In the genomic region with DNA sequence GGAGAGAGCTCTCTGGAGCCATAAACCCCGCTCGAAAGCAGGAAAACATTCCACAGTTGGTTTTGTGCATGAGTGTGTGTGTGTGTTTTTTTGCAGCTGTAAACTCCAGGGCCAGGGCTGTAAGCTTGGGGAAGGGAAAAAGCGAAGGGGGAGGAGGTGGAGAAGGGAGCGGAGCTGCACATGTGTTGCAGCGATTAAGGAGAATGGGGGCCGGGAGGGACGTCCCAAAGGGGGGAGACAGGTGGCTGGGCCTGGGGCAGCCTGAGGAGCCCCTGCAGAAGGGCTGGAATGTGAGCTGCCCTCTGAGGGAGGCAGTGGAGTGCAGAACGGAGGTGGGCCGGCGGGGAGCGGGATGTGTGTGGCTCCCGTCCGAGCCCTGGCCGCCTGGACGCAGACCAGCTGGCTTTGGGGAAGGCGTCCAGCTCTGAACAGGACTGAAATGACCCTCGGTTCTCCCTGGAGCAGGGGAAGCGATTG, we compare ENCODE assay signal across 14 cellular contexts. TPM values are rescaled to one million over a fixed set of nuclear protein-coding genes. Genes with fewer than 3 reads are reported as not detected.
DNase-seq lines count a peak whose midpoint lies in the region; ATAC-seq and TF ChIP-seq lines count a peak whose summit lies in the region.
"Had no signal": no experiment of that assay in that cellular context is flagged by ENCODE, and none has a peak within 500 bp of the region (broad histone marks: within the 10 kb centered on the region; RNA-seq: fewer than 3 reads in every experiment).

No MANE protein-coding gene starts in this region.

- peak overlapping the region; percentile 67 for H3K27ac ChIP-seq in A673 (ENCODE audit: low read depth, low read length, poor library complexity, severe bottlenecking)
- H3K27ac ChIP-seq in SK-N-MC: peak overlapping the region; percentile 92
- H3K27ac ChIP-seq in neuronal stem cell (replicated peaks; ENCODE audit: low read length): no peak overlapping the region

- H3K4me2 ChIP-seq in neuronal stem cell (ENCODE audit: insufficient read depth, low read length, poor library complexity, severe bottlenecking): peak overlapping the region; percentile 13

- no CpG with 5 or more reads among the region's 18 CpGs for WGBS in neuronal stem cell (ENCODE audit: extremely low coverage in 2 of 2, insufficient read length in 2 of 2, insufficient replicate concordance in 1 of 2), 2 donors

- no peak overlapping the region for H3K4ac ChIP-seq in neuronal stem cell (ENCODE audit: low read length)

- no peak overlapping the region for H3K14ac ChIP-seq in neuronal stem cell (ENCODE audit: low read length)

- DNase-seq in A673 (ENCODE audit: low spot score) (no peak), SK-N-MC (ENCODE audit: low read depth, low spot score) (no peak), left cardiac atrium (no peak), neuronal stem cell (ENCODE audit: low spot score) (no peak), NCI-H1436 (lab: John Stamatoyannopoulos, UW) (no peak)
- no peak for DNase-seq in stimulated activated naive B cell treated with anti-CD40 and anti-IgM and Interleukin-4, amounts not matched to agents 10 μg/mL and 1 μg/mL and 100 μg/mL, for 72 hours
- DNase-seq: ACHN; activated naive CD8-positive, alpha-beta T cell treated with anti-CD3 and anti-CD28 coated beads, Interleukin-2, amount 10 ng/mL, durations not matched to agents 7 days and 5 days; cortex of kidney; naive thymus-derived CD4-positive, alpha-beta T cell; NCI-H1105 treated with DMSO at 0.1 percent for 48 hours; SHP77 had no signal

- H3K9me3 ChIP-seq in A673 (ENCODE audit: low read depth, low read length, poor library complexity, severe bottlenecking): no peaks in the 10 kb centered on the region
- H3K9me3 ChIP-seq in SK-N-MC (ENCODE audit: low read depth, low read length): no peaks in the 10 kb centered on the region
- H3K9me3 ChIP-seq in neuronal stem cell (replicated peaks in 1 of 2; ENCODE audit: control insufficient read depth in 2 of 2, insufficient read depth in 1 of 2, low read depth in 1 of 2, low read length in 2 of 2): no peaks in the 10 kb centered on the region

- peak; percentile 80 to 89 for ATAC-seq in left cardiac atrium
- ATAC-seq in stimulated activated naive B cell treated with anti-CD40 and anti-IgM and Interleukin-4, amounts not matched to agents 10 μg/mL and 1 μg/mL and 100 μg/mL, for 72 hours (replicated peaks): no peak
- no peak for ATAC-seq in GM19324 (IDR thresholded peaks at IDR 0.05; ENCODE audit: low FRiP score, unreplicated experiment)
- no peak for ATAC-seq in HG03135 (IDR thresholded peaks at IDR 0.05; ENCODE audit: unreplicated experiment)
- ATAC-seq: naive thymus-derived CD4-positive, alpha-beta T cell had no signal

- BruUV-seq in A673 (replicated peaks; lab: Mats Ljungman, UMichigan): no TSS peak

- H3K9ac ChIP-seq in SK-N-MC (ENCODE audit: insufficient read length) (peak overlapping the region; percentile 56), neuronal stem cell (ENCODE audit: low read depth, low read length, poor library complexity) (no peak overlapping the region)

- peaks cover 1 to 2% of the 10 kb centered on the region in 2 donors for H3K4me1 Mint-ChIP-seq in stimulated activated naive B cell treated with anti-CD40 and anti-IgM and Interleukin-4, amounts not matched to agents 10 μg/mL and 1 μg/mL and 100 μg/mL, for 72 hours
- H3K4me1 Mint-ChIP-seq: activated naive CD8-positive, alpha-beta T cell treated with anti-CD3 and anti-CD28 coated beads, Interleukin-2, amount 10 ng/mL, durations not matched to agents 7 days and 5 days had no signal

- no peak overlapping the region for H4K8ac ChIP-seq in neuronal stem cell (ENCODE audit: low read depth, low read length)

- H2AK5ac ChIP-seq in neuronal stem cell (ENCODE audit: low read depth, low read length): no peak overlapping the region

- H2AFZ ChIP-seq in neuronal stem cell (ENCODE audit: low read length): peak overlapping the region; percentile 85

- no peak overlapping the region for H3K4me3 ChIP-seq in A673 (ENCODE audit: low read depth, low read length, poor library complexity, severe bottlenecking)
- peak overlapping the region; percentile 73 for H3K4me3 ChIP-seq in SK-N-MC
- no peak overlapping the region for H3K4me3 ChIP-seq in neuronal stem cell (ENCODE audit: low read length in 2 of 2)

- no peak overlapping the region for H2BK120ac ChIP-seq in neuronal stem cell (ENCODE audit: low read depth, low read length)

- H3K4me1 ChIP-seq in A673 (ENCODE audit: insufficient read depth, low read length, poor library complexity, severe bottlenecking): peaks cover 19% of the 10 kb centered on the region
- peaks cover 24 to 31% of the 10 kb centered on the region in 2 donors for H3K4me1 ChIP-seq in neuronal stem cell (ENCODE audit: control insufficient read depth in 2 of 2, insufficient read depth in 1 of 2, low read depth in 1 of 2, low read length in 2 of 2)

- POLR2A ChIA-PET in A673 (lab: Charles Lee; ENCODE audit: low non-redundant PET): interaction anchor here (0.7 kb wide), 1 partner anchor 223 kb away, joined by 5 read pairs; no protein-coding TSS in a partner anchor

- H3K23ac ChIP-seq in neuronal stem cell (ENCODE audit: low read depth, low read length, poor library complexity): no peak overlapping the region

- H3K36me3 ChIP-seq in A673 (ENCODE audit: insufficient read depth, low read length, poor library complexity, severe bottlenecking) (no peaks in the 10 kb centered on the region), SK-N-MC (ENCODE audit: insufficient read depth, low read length) (no peaks in the 10 kb centered on the region), neuronal stem cell (replicated peaks in 1 of 2; ENCODE audit: control insufficient read depth in 2 of 2, insufficient read depth in 2 of 2, low read length in 2 of 2) (no peaks in the 10 kb centered on the region)

- H3K79me1 ChIP-seq in neuronal stem cell (ENCODE audit: low read depth, low read length): no peaks in the 10 kb centered on the region

- H3K9me3 Mint-ChIP-seq in stimulated activated naive B cell treated with anti-CD40 and anti-IgM and Interleukin-4, amounts not matched to agents 10 μg/mL and 1 μg/mL and 100 μg/mL, for 72 hours: no peaks in the 10 kb centered on the region
- H3K9me3 Mint-ChIP-seq: activated naive CD8-positive, alpha-beta T cell treated with anti-CD3 and anti-CD28 coated beads, Interleukin-2, amount 10 ng/mL, durations not matched to agents 7 days and 5 days had no signal

- intact Hi-C loops in A673 (cut with micrococcal nuclease; ENCODE audit: unreplicated experiment): no loop called here
- intact Hi-C loops in left cardiac atrium (cut with DNase I): no loop called here

- no peaks in the 10 kb centered on the region for H3K36me3 Mint-ChIP-seq in stimulated activated naive B cell treated with anti-CD40 and anti-IgM and Interleukin-4, amounts not matched to agents 10 μg/mL and 1 μg/mL and 100 μg/mL, for 72 hours
- H3K36me3 Mint-ChIP-seq: activated naive CD8-positive, alpha-beta T cell treated with anti-CD3 and anti-CD28 coated beads, Interleukin-2, amount 10 ng/mL, durations not matched to agents 7 days and 5 days; naive thymus-derived CD4-positive, alpha-beta T cell had no signal

- H2BK15ac ChIP-seq in neuronal stem cell (ENCODE audit: low read length): no peak overlapping the region

- H2BK5ac ChIP-seq in neuronal stem cell (ENCODE audit: low read length): no peak overlapping the region

- H2BK12ac ChIP-seq in neuronal stem cell (ENCODE audit: low read length): no peak overlapping the region

- no peak overlapping the region for H3K27ac Mint-ChIP-seq in stimulated activated naive B cell treated with anti-CD40 and anti-IgM and Interleukin-4, amounts not matched to agents 10 μg/mL and 1 μg/mL and 100 μg/mL, for 72 hours
- H3K27ac Mint-ChIP-seq: activated naive CD8-positive, alpha-beta T cell treated with anti-CD3 and anti-CD28 coated beads, Interleukin-2, amount 10 ng/mL, durations not matched to agents 7 days and 5 days had no signal

- H3K27me3 Mint-ChIP-seq in stimulated activated naive B cell treated with anti-CD40 and anti-IgM and Interleukin-4, amounts not matched to agents 10 μg/mL and 1 μg/mL and 100 μg/mL, for 72 hours: peaks cover 43 to 72% of the 10 kb centered on the region in 2 donors
- H3K27me3 Mint-ChIP-seq: activated naive CD8-positive, alpha-beta T cell treated with anti-CD3 and anti-CD28 coated beads, Interleukin-2, amount 10 ng/mL, durations not matched to agents 7 days and 5 days had no signal

- H4K91ac ChIP-seq in neuronal stem cell (ENCODE audit: low read depth, low read length, poor library complexity): no peak overlapping the region

- CTCF ChIA-PET in A673 (lab: Charles Lee): no interaction called here

- TF ChIP-seq CTCF in A673 (conservative IDR thresholded peaks at IDR 0.05; ENCODE audit: low read depth, low read length): no peak

- no peak overlapping the region for H3K4me3 Mint-ChIP-seq in stimulated activated naive B cell treated with anti-CD40 and anti-IgM and Interleukin-4, amounts not matched to agents 10 μg/mL and 1 μg/mL and 100 μg/mL, for 72 hours
- H3K4me3 Mint-ChIP-seq: activated naive CD8-positive, alpha-beta T cell treated with anti-CD3 and anti-CD28 coated beads, Interleukin-2, amount 10 ng/mL, durations not matched to agents 7 days and 5 days had no signal

- H3K27me3 ChIP-seq in A673 (replicated peaks; ENCODE audit: insufficient read depth, low read depth, low read length, poor library complexity) (no peaks in the 10 kb centered on the region), neuronal stem cell (ENCODE audit: control insufficient read depth in 3 of 3, insufficient read depth in 3 of 3, low read depth in 1 of 3, low read length in 3 of 3) (peaks cover 0 to 38% (median 2%) of the 10 kb centered on the region in 3 experiments)

- peak overlapping the region; percentile 78 for H3K18ac ChIP-seq in neuronal stem cell (ENCODE audit: low read length)

RNA-seq across cellular contexts. Expression of a gene that starts 2.7 kb away (rescaled TPM):
- total RNA-seq in A673 (2021): not detected in 2 replicates
- not detected for total RNA-seq in left cardiac atrium
- not detected for polyA plus RNA-seq in neuronal stem cell (2013, experiment 1 of 2)
- not detected for polyA plus RNA-seq in neuronal stem cell (2013, experiment 2 of 2)
- total RNA-seq: activated naive CD8-positive, alpha-beta T cell treated with anti-CD3 and anti-CD28 coated beads, Interleukin-2, amount 10 ng/mL, durations not matched to agents 7 days and 5 days; naive thymus-derived CD4-positive, alpha-beta T cell had no signal
- polyA plus RNA-seq: naive thymus-derived CD4-positive, alpha-beta T cell had no signal

RNA-seq across cellular contexts. Expression of a gene that starts 7.0 kb away (rescaled TPM):
- 0.06 TPM in 1 of 2 replicates, not detected in the other for total RNA-seq in A673 (2021)
- total RNA-seq in left cardiac atrium: 10 to 100 TPM; 13.9 to 16.7 TPM
- polyA plus RNA-seq in neuronal stem cell (2013, experiment 1 of 2): 0.17 TPM
- polyA plus RNA-seq in neuronal stem cell (2013, experiment 2 of 2): 0.15 TPM

RNA-seq across cellular contexts. Expression of a gene that starts 48.6 kb away (rescaled TPM):
- total RNA-seq in A673 (2021) (1.8 and 2.7 TPM in 2 replicates), left cardiac atrium (1 to 10 TPM; 4.3 to 7.4 TPM)
- polyA plus RNA-seq in neuronal stem cell (2013, experiment 1 of 2): 3.7 TPM
- polyA plus RNA-seq in neuronal stem cell (2013, experiment 2 of 2): 3.8 TPM

Comparison
In these comparisons a context has a peak if more than half of its experiments do, and no peak if none do; other contexts are left out.
1. ATAC-seq: peak in left cardiac atrium (2 of 2); none in stimulated activated naive B cell treated with anti-CD40 and anti-IgM and Interleukin-4, amounts not matched to agents 10 μg/mL and 1 μg/mL and 100 μg/mL, for 72 hours (0 of 2), GM19324 (single experiment) and HG03135 (single experiment).
2. RNA of a gene that starts 7.0 kb away (total RNA-seq): 13.9 to 16.7 TPM in left cardiac atrium; 0.06 TPM in A673; every median in the first group is over 10 times any median in the second.